In genomic region chr19:43105496-43105895, GRCh38 we compare ENCODE assay signal across 1 cellular context.
TF ChIP-seq lines count a peak whose summit lies in the region.

No MANE protein-coding gene starts in this region.

TF ChIP-seq in GM23338, 12 proteins besides CTCF, POLR2A, EP300 and RAD21 (continued from another document):
- TF ChIP-seq ZNF462 (CRISPR knock-in tag; IDR thresholded peaks at IDR 0.05) (no peak), STAT1 (IDR thresholded peaks at IDR 0.05; ENCODE audit: unreplicated experiment) (no peak)
